Comparison of ENCODE assay signal across 1 cellular context in genomic region chr4:82823062-82823461, GRCh38.
TF ChIP-seq lines count a peak whose summit lies in the region.

No MANE protein-coding gene starts in this region.

TF ChIP-seq in HepG2, 621 proteins besides CTCF, POLR2A, EP300 and RAD21:
- TF ChIP-seq SOX13 (IDR thresholded peaks at IDR 0.05) (no peak), SOX13 (CRISPR knock-in tag; conservative IDR thresholded peaks at IDR 0.05 in 1 of 2, IDR thresholded peaks at IDR 0.05 in 1 of 2) (no peak), MAZ (IDR thresholded peaks at IDR 0.05; ENCODE audit: borderline replicate concordance, low read depth, low read length) (no peak), MAZ (CRISPR knock-in tag; IDR thresholded peaks at IDR 0.05; ENCODE audit: low read depth) (no peak), ZNF605 (CRISPR knock-in tag; IDR thresholded peaks at IDR 0.05) (no peak), ZBTB33 (CRISPR knock-in tag; IDR thresholded peaks at IDR 0.05) (no peak), MXI1 (IDR thresholded peaks at IDR 0.05; ENCODE audit: borderline replicate concordance, low read depth, low read length) (no peak), ELF1 (CRISPR knock-in tag; IDR thresholded peaks at IDR 0.05) (no peak), ZNF264 (CRISPR knock-in tag; IDR thresholded peaks at IDR 0.05) (no peak), HNRNPL (IDR thresholded peaks at IDR 0.05; ENCODE audit: low read depth, low read length) (no peak), FOSL2 (CRISPR knock-in tag; IDR thresholded peaks at IDR 0.05) (no peak), GATA4 (IDR thresholded peaks at IDR 0.05; ENCODE audit: borderline replicate concordance, low read depth) (no peak), IRF2 (CRISPR knock-in tag; IDR thresholded peaks at IDR 0.05) (no peak), CREB1 (IDR thresholded peaks at IDR 0.05) (no peak), CREB1 (CRISPR knock-in tag; IDR thresholded peaks at IDR 0.05) (no peak)
TF ChIP-seq in HepG2: peak in this region for 0.
